Comparison of ENCODE assay signal across 14 cellular contexts in genomic region chr13:26991508-26992181, GRCh38.
DNase-seq lines count a peak whose midpoint lies in the region; ATAC-seq and TF ChIP-seq lines count a peak whose summit lies in the region.
"Had no signal": no experiment of that assay in that cellular context is flagged by ENCODE, and none has a peak within 500 bp of the region (broad histone marks: within the 10 kb centered on the region; RNA-seq: fewer than 3 reads in every experiment).

No MANE protein-coding gene starts in this region.

- no peak for TF ChIP-seq CTCF in left ventricle myocardium inferior (IDR thresholded peaks at IDR 0.05; ENCODE audit: borderline replicate concordance)
- TF ChIP-seq CTCF in WERI-Rb-1 (IDR thresholded peaks at IDR 0.05; ENCODE audit: low read depth, low read length): no peak

- no peak overlapping the region for H3K27ac Mint-ChIP-seq in activated naive CD8-positive, alpha-beta T cell treated with anti-CD3 and anti-CD28 coated beads for 36 hours
- H3K27ac Mint-ChIP-seq: CD8-positive, alpha-beta memory T cell; type B pancreatic cell had no signal

- DNase-seq in Right ventricle myocardium superior (peak; percentile 38), left ventricle myocardium inferior (no peak), hepatic stellate cell (ENCODE audit: low spot score) (peak; percentile 58), occipital lobe (lab: John Stamatoyannopoulos, UW) (peak; percentile 25), WERI-Rb-1 (no peak), retina (no peak)
- no peak for DNase-seq in activated CD8-positive, alpha-beta memory T cell treated with anti-CD3 and anti-CD28 coated beads for 24 hours
- no peak for DNase-seq in activated naive CD8-positive, alpha-beta T cell treated with anti-CD3 and anti-CD28 coated beads for 36 hours
- DNase-seq: activated effector memory CD4-positive, alpha-beta T cell treated with Interleukin-2 at 50 U/mL for 16 hours; MV-4-11; NK-92 treated with Interleukin-12 subunit alpha and Interleukin-12 subunit beta, amount 100 ng/mL, for 24 hours; stimulated activated CD4-positive, alpha-beta T cell treated with anti-CD3 and anti-CD28 coated beads, Interleukin-2, amount 100 ng/mL, for 24 hours had no signal

- intact Hi-C loops in Right ventricle myocardium superior (cut with DNase I) (no loop called here), left ventricle myocardium inferior (cut with micrococcal nuclease) (no loop called here)

- no peaks in the 10 kb centered on the region for H3K36me3 Mint-ChIP-seq in activated naive CD8-positive, alpha-beta T cell treated with anti-CD3 and anti-CD28 coated beads for 36 hours
- H3K36me3 Mint-ChIP-seq: CD8-positive, alpha-beta memory T cell; type B pancreatic cell had no signal

- peak; percentile 47 for ATAC-seq in Right ventricle myocardium superior (ENCODE audit: poor library complexity)

- peaks cover 18% of the 10 kb centered on the region for H3K27me3 Mint-ChIP-seq in activated naive CD8-positive, alpha-beta T cell treated with anti-CD3 and anti-CD28 coated beads for 36 hours

- no peaks in the 10 kb centered on the region for H3K4me1 Mint-ChIP-seq in activated naive CD8-positive, alpha-beta T cell treated with anti-CD3 and anti-CD28 coated beads for 36 hours
- H3K4me1 Mint-ChIP-seq: CD8-positive, alpha-beta memory T cell had no signal

- H3K4me3 ChIP-seq in left ventricle myocardium inferior (no peak overlapping the region), WERI-Rb-1 (ENCODE audit: low read depth, low read length) (no peak overlapping the region)

- H3K9me3 Mint-ChIP-seq in activated naive CD8-positive, alpha-beta T cell treated with anti-CD3 and anti-CD28 coated beads for 36 hours: no peaks in the 10 kb centered on the region
- H3K9me3 Mint-ChIP-seq: type B pancreatic cell had no signal

- H3K36me3 ChIP-seq in left ventricle myocardium inferior (no peaks in the 10 kb centered on the region), WERI-Rb-1 (no peaks in the 10 kb centered on the region)

- H3K9me3 ChIP-seq in left ventricle myocardium inferior (replicated peaks) (peaks cover 2% of the 10 kb centered on the region), WERI-Rb-1 (ENCODE audit: severe bottlenecking) (peaks cover 7% of the 10 kb centered on the region)

- H3K4me1 ChIP-seq in left ventricle myocardium inferior: peaks cover 16% of the 10 kb centered on the region

- no peak overlapping the region for H3K4me3 Mint-ChIP-seq in activated naive CD8-positive, alpha-beta T cell treated with anti-CD3 and anti-CD28 coated beads for 36 hours
- H3K4me3 Mint-ChIP-seq: CD8-positive, alpha-beta memory T cell; type B pancreatic cell had no signal

- H3K27me3 ChIP-seq in left ventricle myocardium inferior (ENCODE audit: low read depth): no peaks in the 10 kb centered on the region
- no peaks in the 10 kb centered on the region for H3K27me3 ChIP-seq in WERI-Rb-1 (ENCODE audit: insufficient read depth, low read depth, severe bottlenecking)

- no peak overlapping the region for H3K27ac ChIP-seq in left ventricle myocardium inferior (replicated peaks)
- H3K27ac ChIP-seq in WERI-Rb-1: no peak overlapping the region

Comparison
In these comparisons a context has a peak if more than half of its experiments do, and no peak if none do; other contexts are left out.
1. DNase-seq: peak in Right ventricle myocardium superior (single experiment), hepatic stellate cell (single experiment) and occipital lobe (single experiment); none in left ventricle myocardium inferior (single experiment), activated CD8-positive, alpha-beta memory T cell treated with anti-CD3 and anti-CD28 coated beads for 24 hours (single experiment), WERI-Rb-1 (single experiment), activated naive CD8-positive, alpha-beta T cell treated with anti-CD3 and anti-CD28 coated beads for 36 hours (single experiment) and retina (single experiment).